ENCODE assay signal across 8 cellular contexts in genomic region chr3:25782938-25783660, GRCh38. TPM values are rescaled to one million over a fixed set of nuclear protein-coding genes. Genes with fewer than 3 reads are reported as not detected.
DNase-seq lines count a peak whose midpoint lies in the region; ATAC-seq and TF ChIP-seq lines count a peak whose summit lies in the region.

A gene with protein sequence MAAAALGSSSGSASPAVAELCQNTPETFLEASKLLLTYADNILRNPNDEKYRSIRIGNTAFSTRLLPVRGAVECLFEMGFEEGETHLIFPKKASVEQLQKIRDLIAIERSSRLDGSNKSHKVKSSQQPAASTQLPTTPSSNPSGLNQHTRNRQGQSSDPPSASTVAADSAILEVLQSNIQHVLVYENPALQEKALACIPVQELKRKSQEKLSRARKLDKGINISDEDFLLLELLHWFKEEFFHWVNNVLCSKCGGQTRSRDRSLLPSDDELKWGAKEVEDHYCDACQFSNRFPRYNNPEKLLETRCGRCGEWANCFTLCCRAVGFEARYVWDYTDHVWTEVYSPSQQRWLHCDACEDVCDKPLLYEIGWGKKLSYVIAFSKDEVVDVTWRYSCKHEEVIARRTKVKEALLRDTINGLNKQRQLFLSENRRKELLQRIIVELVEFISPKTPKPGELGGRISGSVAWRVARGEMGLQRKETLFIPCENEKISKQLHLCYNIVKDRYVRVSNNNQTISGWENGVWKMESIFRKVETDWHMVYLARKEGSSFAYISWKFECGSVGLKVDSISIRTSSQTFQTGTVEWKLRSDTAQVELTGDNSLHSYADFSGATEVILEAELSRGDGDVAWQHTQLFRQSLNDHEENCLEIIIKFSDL (minus strand): TSS chr3:25783443. CDS start chr3:25783390, 53 bp downstream.

- intact Hi-C loops in T-helper 1 cell treated with Interleukin-12 subunit alpha and Interleukin-12 subunit beta and Interleukin-4 antibody, amounts not matched to agents 30 ng/mL and 1 ng/mL, for 36 hours (cut with micrococcal nuclease), result loop anchor here (1.0 to 5.0 kb wide), 7 partner anchors 7 to 1972 kb away; partner anchors contain the start of genes OXSM and SLC4A7
- intact Hi-C loops in adrenal gland (cut with DNase I) (loop anchor here in 1 of 2 donors (10.0 kb wide), 1 partner anchor 118 kb away; the partner anchor contains the start of gene TOP2B), left cardiac atrium (cut with DNase I) (loop anchor here in 1 of 2 donors (5.0 kb wide), 1 partner anchor 116 kb away; no protein-coding TSS in a partner anchor), prostate gland (cut with DNase I) (loop anchor here (2.0 kb wide), 1 partner anchor 118 kb away; the partner anchor contains the start of gene TOP2B), upper lobe of right lung (cut with DNase I) (no loop called here)

- ATAC-seq in left cardiac atrium (peak; percentile 98 to 99), upper lobe of right lung (peak; percentile 98)

- peak; percentile 93 to 96 for TF ChIP-seq POLR2A in adrenal gland (IDR thresholded peaks at IDR 0.05)
- peak; percentile 94 for TF ChIP-seq POLR2A in prostate gland (IDR thresholded peaks at IDR 0.05)

- H3K27ac ChIP-seq in adrenal gland, result peak within 1 kb of the TSS; percentile 66 to 94 (median 88)
- H3K27ac ChIP-seq in prostate gland, result peak within 1 kb of the TSS; percentile 85 to 90
- H3K27ac ChIP-seq in upper lobe of right lung, result peak within 1 kb of the TSS; percentile 88

- H3K36me3 ChIP-seq in adrenal gland (replicated peaks in 1 of 2), result peaks cover 0 to under 1% of the 10 kb centered on the region in 2 donors
- H3K36me3 ChIP-seq in prostate gland, result no peaks in the 10 kb centered on the region
- peaks cover 4% of the 10 kb centered on the region for H3K36me3 ChIP-seq in upper lobe of right lung

- H3K4me1 ChIP-seq in adrenal gland (replicated peaks in 1 of 2) (peaks cover 12 to 18% of the 10 kb centered on the region in 2 donors), prostate gland (replicated peaks) (no peaks in the 10 kb centered on the region), upper lobe of right lung (peaks cover 27% of the 10 kb centered on the region)

- WGBS in adrenal gland, 4 donors, result 0 to 5% (median 0%) methylated on average over 12 to 66 of the region's 72 CpGs; no CpG with 5 or more reads in 1 of the 4 donors
- WGBS in prostate gland, result under 1% methylated on average over 50 of the region's 72 CpGs

- H3K4me3 ChIP-seq in GM12865 (ENCODE audit: low read depth, low read length), result peak within 1 kb of the TSS; percentile 94
- peak within 1 kb of the TSS; percentile 80 for H3K4me3 ChIP-seq in HFF-Myc (replicated peaks; ENCODE audit: low read depth, low read length)
- H3K4me3 ChIP-seq in adrenal gland, result peak within 1 kb of the TSS; percentile 15 to 96 (median 36)
- H3K4me3 ChIP-seq in prostate gland, result peak within 1 kb of the TSS; percentile 83 to 95
- H3K4me3 ChIP-seq in upper lobe of right lung, result peak within 1 kb of the TSS; percentile 86

- no peak for TF ChIP-seq CTCF in GM12865 (IDR thresholded peaks at IDR 0.05; ENCODE audit: insufficient read depth, low read depth, low read length, missing control alignments)
- no peak for TF ChIP-seq CTCF in HFF-Myc (IDR thresholded peaks at IDR 0.05; ENCODE audit: low read depth, low read length, missing control alignments)
- peak in 3 of 6 experiments; percentile 16 to 48 (median 27) for TF ChIP-seq CTCF in adrenal gland (IDR thresholded peaks at IDR 0.05)
- TF ChIP-seq CTCF in prostate gland (IDR thresholded peaks at IDR 0.05), result peak; percentile 15 to 68 (median 36)
- peak; percentile 20 for TF ChIP-seq CTCF in upper lobe of right lung (IDR thresholded peaks at IDR 0.05)

- H3K9me3 ChIP-seq in adrenal gland (replicated peaks in 1 of 3), result no peaks in the 10 kb centered on the region
- H3K9me3 ChIP-seq in prostate gland, result no peaks in the 10 kb centered on the region
- no peaks in the 10 kb centered on the region for H3K9me3 ChIP-seq in upper lobe of right lung

- no peaks in the 10 kb centered on the region for H3K27me3 ChIP-seq in adrenal gland
- no peaks in the 10 kb centered on the region for H3K27me3 ChIP-seq in prostate gland (replicated peaks; ENCODE audit: insufficient read depth)
- H3K27me3 ChIP-seq in upper lobe of right lung, result no peaks in the 10 kb centered on the region

- DNase-seq in GM12865 (ENCODE audit: low read depth) (peak; percentile 93), HFF-Myc (ENCODE audit: extremely low read depth, low read depth) (peak; percentile 30), MV-4-11 (lab: John Stamatoyannopoulos, UW) (peak; percentile 71), adrenal gland (peak; percentile 82 to 90 (median 86)), left cardiac atrium (peak; percentile 91), prostate gland (ENCODE audit: low spot score) (peak; percentile 86), upper lobe of right lung (peak; percentile 94)

RNA-seq across cellular contexts. Expression of the gene that starts here (rescaled TPM):
- total RNA-seq in T-helper 1 cell treated with Interleukin-12 subunit alpha and Interleukin-12 subunit beta and Interleukin-4 antibody, amounts not matched to agents 30 ng/mL and 1 ng/mL, for 36 hours, result 57.7 and 61.7 TPM in 2 replicates
- 10 to 100 TPM; 13.4 to 40.0 (median 25.7) TPM for total RNA-seq in adrenal gland
- 10 to 100 TPM; 32.0 to 55.9 (median 49.6) TPM for polyA plus RNA-seq in adrenal gland
- total RNA-seq in left cardiac atrium, result 10 to 100 TPM; 31.4 to 31.5 TPM
- 10 to 100 TPM; 35.6 to 36.8 TPM for total RNA-seq in prostate gland
- total RNA-seq in upper lobe of right lung, result 33.4 TPM

Comparison
In these comparisons a context has a peak if more than half of its experiments do, and no peak if none do; other contexts are left out.
1. Peak in every context shown above with its lines: DNase-seq, ATAC-seq, H3K4me3 ChIP-seq and H3K27ac ChIP-seq.
2. DNase-seq: peak in every context shown above with its lines; median percentile 94 in upper lobe of right lung; 93 in GM12865; 91 in left cardiac atrium; 86 in adrenal gland; 86 in prostate gland; 71 in MV-4-11; 30 in HFF-Myc.
3. H3K4me3 ChIP-seq: peak in every context shown above with its lines; median percentile 94 in GM12865; 89 in prostate gland; 86 in upper lobe of right lung; 80 in HFF-Myc; 36 in adrenal gland.
4. CTCF ChIP-seq: peak in prostate gland (4 of 4) and upper lobe of right lung (single experiment); none in GM12865 (single experiment) and HFF-Myc (single experiment).